ENCODE assay signal across 2 cellular contexts in the genomic region with DNA sequence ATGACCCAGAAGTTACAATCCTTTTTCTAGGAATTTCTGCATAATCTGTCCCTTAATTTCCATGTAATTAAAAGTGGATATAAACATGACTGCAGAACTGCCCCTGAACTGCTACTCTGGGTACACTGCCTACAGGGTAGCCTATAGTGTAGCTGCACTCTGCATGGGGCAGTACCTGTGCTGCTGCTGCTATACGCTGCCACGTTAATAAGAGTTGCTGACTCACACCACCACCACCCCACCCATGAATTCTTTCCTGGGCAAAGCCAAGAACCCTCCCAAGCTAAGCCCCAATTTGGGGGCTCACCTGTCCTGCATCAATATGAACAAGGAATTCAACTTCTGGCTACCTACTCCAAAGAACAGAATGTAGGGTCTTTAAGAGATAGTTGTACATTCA.
TF ChIP-seq lines count a peak whose summit lies in the region.

No MANE protein-coding gene starts in this region.

TF ChIP-seq in GM23338, 12 proteins besides CTCF, POLR2A, EP300 and RAD21 (continues in another document):
- TF ChIP-seq EZH2 (IDR thresholded peaks at IDR 0.05; ENCODE audit: low read depth, unreplicated experiment) (no peak), ZNF331 (CRISPR knock-in tag; IDR thresholded peaks at IDR 0.05; ENCODE audit: low read depth) (no peak), ZNF114 (CRISPR knock-in tag; IDR thresholded peaks at IDR 0.05) (no peak), CREB1 (CRISPR knock-in tag; IDR thresholded peaks at IDR 0.05; ENCODE audit: low read depth) (no peak), STAT1 (IDR thresholded peaks at IDR 0.05; ENCODE audit: unreplicated experiment) (no peak), JUNB (IDR thresholded peaks at IDR 0.05; ENCODE audit: unreplicated experiment) (no peak), EZH2phosphoT487 (IDR thresholded peaks at IDR 0.05; ENCODE audit: unreplicated experiment) (no peak)
- TF ChIP-seq, protein P1, sequence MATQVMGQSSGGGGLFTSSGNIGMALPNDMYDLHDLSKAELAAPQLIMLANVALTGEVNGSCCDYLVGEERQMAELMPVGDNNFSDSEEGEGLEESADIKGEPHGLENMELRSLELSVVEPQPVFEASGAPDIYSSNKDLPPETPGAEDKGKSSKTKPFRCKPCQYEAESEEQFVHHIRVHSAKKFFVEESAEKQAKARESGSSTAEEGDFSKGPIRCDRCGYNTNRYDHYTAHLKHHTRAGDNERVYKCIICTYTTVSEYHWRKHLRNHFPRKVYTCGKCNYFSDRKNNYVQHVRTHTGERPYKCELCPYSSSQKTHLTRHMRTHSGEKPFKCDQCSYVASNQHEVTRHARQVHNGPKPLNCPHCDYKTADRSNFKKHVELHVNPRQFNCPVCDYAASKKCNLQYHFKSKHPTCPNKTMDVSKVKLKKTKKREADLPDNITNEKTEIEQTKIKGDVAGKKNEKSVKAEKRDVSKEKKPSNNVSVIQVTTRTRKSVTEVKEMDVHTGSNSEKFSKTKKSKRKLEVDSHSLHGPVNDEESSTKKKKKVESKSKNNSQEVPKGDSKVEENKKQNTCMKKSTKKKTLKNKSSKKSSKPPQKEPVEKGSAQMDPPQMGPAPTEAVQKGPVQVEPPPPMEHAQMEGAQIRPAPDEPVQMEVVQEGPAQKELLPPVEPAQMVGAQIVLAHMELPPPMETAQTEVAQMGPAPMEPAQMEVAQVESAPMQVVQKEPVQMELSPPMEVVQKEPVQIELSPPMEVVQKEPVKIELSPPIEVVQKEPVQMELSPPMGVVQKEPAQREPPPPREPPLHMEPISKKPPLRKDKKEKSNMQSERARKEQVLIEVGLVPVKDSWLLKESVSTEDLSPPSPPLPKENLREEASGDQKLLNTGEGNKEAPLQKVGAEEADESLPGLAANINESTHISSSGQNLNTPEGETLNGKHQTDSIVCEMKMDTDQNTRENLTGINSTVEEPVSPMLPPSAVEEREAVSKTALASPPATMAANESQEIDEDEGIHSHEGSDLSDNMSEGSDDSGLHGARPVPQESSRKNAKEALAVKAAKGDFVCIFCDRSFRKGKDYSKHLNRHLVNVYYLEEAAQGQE (IDR thresholded peaks at IDR 0.05; ENCODE audit: unreplicated experiment): no peak
- TF ChIP-seq, protein P2, sequence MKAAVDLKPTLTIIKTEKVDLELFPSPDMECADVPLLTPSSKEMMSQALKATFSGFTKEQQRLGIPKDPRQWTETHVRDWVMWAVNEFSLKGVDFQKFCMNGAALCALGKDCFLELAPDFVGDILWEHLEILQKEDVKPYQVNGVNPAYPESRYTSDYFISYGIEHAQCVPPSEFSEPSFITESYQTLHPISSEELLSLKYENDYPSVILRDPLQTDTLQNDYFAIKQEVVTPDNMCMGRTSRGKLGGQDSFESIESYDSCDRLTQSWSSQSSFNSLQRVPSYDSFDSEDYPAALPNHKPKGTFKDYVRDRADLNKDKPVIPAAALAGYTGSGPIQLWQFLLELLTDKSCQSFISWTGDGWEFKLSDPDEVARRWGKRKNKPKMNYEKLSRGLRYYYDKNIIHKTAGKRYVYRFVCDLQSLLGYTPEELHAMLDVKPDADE (IDR thresholded peaks at IDR 0.05): no peak
- TF ChIP-seq, protein P3, sequence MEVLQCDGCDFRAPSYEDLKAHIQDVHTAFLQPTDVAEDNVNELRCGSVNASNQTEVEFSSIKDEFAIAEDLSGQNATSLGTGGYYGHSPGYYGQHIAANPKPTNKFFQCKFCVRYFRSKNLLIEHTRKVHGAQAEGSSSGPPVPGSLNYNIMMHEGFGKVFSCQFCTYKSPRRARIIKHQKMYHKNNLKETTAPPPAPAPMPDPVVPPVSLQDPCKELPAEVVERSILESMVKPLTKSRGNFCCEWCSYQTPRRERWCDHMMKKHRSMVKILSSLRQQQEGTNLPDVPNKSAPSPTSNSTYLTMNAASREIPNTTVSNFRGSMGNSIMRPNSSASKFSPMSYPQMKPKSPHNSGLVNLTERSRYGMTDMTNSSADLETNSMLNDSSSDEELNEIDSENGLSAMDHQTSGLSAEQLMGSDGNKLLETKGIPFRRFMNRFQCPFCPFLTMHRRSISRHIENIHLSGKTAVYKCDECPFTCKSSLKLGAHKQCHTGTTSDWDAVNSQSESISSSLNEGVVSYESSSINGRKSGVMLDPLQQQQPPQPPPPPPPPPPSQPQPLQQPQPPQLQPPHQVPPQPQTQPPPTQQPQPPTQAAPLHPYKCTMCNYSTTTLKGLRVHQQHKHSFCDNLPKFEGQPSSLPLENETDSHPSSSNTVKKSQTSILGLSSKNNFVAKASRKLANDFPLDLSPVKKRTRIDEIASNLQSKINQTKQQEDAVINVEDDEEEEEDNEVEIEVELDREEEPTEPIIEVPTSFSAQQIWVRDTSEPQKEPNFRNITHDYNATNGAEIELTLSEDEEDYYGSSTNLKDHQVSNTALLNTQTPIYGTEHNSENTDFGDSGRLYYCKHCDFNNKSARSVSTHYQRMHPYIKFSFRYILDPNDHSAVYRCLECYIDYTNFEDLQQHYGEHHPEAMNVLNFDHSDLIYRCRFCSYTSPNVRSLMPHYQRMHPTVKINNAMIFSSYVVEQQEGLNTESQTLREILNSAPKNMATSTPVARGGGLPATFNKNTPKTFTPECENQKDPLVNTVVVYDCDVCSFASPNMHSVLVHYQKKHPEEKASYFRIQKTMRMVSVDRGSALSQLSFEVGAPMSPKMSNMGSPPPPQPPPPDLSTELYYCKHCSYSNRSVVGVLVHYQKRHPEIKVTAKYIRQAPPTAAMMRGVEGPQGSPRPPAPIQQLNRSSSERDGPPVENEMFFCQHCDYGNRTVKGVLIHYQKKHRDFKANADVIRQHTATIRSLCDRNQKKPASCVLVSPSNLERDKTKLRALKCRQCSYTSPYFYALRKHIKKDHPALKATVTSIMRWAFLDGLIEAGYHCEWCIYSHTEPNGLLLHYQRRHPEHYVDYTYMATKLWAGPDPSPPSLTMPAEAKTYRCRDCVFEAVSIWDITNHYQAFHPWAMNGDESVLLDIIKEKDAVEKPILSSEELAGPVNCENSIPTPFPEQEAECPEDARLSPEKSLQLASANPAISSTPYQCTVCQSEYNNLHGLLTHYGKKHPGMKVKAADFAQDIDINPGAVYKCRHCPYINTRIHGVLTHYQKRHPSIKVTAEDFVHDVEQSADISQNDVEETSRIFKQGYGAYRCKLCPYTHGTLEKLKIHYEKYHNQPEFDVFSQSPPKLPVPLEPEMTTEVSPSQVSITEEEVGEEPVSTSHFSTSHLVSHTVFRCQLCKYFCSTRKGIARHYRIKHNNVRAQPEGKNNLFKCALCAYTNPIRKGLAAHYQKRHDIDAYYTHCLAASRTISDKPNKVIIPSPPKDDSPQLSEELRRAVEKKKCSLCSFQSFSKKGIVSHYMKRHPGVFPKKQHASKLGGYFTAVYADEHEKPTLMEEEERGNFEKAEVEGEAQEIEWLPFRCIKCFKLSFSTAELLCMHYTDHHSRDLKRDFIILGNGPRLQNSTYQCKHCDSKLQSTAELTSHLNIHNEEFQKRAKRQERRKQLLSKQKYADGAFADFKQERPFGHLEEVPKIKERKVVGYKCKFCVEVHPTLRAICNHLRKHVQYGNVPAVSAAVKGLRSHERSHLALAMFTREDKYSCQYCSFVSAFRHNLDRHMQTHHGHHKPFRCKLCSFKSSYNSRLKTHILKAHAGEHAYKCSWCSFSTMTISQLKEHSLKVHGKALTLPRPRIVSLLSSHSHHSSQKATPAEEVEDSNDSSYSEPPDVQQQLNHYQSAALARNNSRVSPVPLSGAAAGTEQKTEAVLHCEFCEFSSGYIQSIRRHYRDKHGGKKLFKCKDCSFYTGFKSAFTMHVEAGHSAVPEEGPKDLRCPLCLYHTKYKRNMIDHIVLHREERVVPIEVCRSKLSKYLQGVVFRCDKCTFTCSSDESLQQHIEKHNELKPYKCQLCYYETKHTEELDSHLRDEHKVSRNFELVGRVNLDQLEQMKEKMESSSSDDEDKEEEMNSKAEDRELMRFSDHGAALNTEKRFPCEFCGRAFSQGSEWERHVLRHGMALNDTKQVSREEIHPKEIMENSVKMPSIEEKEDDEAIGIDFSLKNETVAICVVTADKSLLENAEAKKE (CRISPR knock-in tag; IDR thresholded peaks at IDR 0.05): no peak

TF ChIP-seq in GM12878, 131 proteins besides CTCF, POLR2A, EP300 and RAD21:
- TF ChIP-seq CHD1 (IDR thresholded peaks at IDR 0.05; ENCODE audit: low read depth, low read length) (no peak), RELA (IDR thresholded peaks at IDR 0.05; ENCODE audit: borderline replicate concordance, partially characterized antibody) (no peak), IKZF2 (IDR thresholded peaks at IDR 0.05) (no peak), SUPT20H (IDR thresholded peaks at IDR 0.05; ENCODE audit: borderline replicate concordance, control insufficient read depth, low read depth, low read length) (no peak), ZNF24 (IDR thresholded peaks at IDR 0.05) (no peak), SREBF1 (IDR thresholded peaks at IDR 0.05; ENCODE audit: low read length) (no peak), MEF2A (IDR thresholded peaks at IDR 0.05; ENCODE audit: insufficient read depth, low read depth, low read length) (no peak), MTA3 (IDR thresholded peaks at IDR 0.05; ENCODE audit: borderline replicate concordance, low read length) (no peak)
- TF ChIP-seq, protein P4, sequence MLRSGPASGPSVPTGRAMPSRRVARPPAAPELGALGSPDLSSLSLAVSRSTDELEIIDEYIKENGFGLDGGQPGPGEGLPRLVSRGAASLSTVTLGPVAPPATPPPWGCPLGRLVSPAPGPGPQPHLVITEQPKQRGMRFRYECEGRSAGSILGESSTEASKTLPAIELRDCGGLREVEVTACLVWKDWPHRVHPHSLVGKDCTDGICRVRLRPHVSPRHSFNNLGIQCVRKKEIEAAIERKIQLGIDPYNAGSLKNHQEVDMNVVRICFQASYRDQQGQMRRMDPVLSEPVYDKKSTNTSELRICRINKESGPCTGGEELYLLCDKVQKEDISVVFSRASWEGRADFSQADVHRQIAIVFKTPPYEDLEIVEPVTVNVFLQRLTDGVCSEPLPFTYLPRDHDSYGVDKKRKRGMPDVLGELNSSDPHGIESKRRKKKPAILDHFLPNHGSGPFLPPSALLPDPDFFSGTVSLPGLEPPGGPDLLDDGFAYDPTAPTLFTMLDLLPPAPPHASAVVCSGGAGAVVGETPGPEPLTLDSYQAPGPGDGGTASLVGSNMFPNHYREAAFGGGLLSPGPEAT (IDR thresholded peaks at IDR 0.05; ENCODE audit: low read depth): no peak
- TF ChIP-seq, protein P5, sequence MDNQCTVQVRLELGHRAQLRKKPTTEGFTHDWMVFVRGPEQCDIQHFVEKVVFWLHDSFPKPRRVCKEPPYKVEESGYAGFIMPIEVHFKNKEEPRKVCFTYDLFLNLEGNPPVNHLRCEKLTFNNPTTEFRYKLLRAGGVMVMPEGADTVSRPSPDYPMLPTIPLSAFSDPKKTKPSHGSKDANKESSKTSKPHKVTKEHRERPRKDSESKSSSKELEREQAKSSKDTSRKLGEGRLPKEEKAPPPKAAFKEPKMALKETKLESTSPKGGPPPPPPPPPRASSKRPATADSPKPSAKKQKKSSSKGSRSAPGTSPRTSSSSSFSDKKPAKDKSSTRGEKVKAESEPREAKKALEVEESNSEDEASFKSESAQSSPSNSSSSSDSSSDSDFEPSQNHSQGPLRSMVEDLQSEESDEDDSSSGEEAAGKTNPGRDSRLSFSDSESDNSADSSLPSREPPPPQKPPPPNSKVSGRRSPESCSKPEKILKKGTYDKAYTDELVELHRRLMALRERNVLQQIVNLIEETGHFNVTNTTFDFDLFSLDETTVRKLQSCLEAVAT (IDR thresholded peaks at IDR 0.05): no peak
- TF ChIP-seq, protein P6, sequence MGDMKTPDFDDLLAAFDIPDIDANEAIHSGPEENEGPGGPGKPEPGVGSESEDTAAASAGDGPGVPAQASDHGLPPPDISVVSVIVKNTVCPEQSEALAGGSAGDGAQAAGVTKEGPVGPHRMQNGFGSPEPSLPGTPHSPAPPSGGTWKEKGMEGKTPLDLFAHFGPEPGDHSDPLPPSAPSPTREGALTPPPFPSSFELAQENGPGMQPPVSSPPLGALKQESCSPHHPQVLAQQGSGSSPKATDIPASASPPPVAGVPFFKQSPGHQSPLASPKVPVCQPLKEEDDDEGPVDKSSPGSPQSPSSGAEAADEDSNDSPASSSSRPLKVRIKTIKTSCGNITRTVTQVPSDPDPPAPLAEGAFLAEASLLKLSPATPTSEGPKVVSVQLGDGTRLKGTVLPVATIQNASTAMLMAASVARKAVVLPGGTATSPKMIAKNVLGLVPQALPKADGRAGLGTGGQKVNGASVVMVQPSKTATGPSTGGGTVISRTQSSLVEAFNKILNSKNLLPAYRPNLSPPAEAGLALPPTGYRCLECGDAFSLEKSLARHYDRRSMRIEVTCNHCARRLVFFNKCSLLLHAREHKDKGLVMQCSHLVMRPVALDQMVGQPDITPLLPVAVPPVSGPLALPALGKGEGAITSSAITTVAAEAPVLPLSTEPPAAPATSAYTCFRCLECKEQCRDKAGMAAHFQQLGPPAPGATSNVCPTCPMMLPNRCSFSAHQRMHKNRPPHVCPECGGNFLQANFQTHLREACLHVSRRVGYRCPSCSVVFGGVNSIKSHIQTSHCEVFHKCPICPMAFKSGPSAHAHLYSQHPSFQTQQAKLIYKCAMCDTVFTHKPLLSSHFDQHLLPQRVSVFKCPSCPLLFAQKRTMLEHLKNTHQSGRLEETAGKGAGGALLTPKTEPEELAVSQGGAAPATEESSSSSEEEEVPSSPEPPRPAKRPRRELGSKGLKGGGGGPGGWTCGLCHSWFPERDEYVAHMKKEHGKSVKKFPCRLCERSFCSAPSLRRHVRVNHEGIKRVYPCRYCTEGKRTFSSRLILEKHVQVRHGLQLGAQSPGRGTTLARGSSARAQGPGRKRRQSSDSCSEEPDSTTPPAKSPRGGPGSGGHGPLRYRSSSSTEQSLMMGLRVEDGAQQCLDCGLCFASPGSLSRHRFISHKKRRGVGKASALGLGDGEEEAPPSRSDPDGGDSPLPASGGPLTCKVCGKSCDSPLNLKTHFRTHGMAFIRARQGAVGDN (IDR thresholded peaks at IDR 0.05): no peak
TF ChIP-seq in GM12878: peak in this region for 0.
